ENCODE assay signal across 1 cellular context in the genomic region with DNA sequence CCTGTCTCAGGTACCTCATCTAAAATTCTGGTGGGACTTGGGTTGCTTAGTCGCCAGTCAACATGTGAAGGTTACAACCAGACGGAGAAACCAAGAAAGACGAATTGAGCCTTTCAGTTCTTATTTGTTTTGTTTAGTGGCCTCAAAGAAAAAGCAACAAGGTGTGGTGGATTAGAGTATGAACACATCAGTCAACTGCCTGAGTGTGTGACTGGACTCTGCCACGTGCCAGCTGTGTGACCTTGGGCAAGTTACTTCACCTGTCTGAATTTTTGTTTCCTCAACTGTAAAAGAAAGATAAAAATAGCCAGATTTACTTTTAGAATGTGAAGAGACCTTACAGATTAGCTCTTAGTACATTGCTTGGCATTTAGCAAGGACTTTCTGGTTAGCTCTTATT.
TF ChIP-seq lines count a peak whose summit lies in the region.

No MANE protein-coding gene starts in this region.

TF ChIP-seq in HepG2, 621 proteins besides CTCF, POLR2A, EP300 and RAD21 (continued from another document):
- TF ChIP-seq, protein P1, sequence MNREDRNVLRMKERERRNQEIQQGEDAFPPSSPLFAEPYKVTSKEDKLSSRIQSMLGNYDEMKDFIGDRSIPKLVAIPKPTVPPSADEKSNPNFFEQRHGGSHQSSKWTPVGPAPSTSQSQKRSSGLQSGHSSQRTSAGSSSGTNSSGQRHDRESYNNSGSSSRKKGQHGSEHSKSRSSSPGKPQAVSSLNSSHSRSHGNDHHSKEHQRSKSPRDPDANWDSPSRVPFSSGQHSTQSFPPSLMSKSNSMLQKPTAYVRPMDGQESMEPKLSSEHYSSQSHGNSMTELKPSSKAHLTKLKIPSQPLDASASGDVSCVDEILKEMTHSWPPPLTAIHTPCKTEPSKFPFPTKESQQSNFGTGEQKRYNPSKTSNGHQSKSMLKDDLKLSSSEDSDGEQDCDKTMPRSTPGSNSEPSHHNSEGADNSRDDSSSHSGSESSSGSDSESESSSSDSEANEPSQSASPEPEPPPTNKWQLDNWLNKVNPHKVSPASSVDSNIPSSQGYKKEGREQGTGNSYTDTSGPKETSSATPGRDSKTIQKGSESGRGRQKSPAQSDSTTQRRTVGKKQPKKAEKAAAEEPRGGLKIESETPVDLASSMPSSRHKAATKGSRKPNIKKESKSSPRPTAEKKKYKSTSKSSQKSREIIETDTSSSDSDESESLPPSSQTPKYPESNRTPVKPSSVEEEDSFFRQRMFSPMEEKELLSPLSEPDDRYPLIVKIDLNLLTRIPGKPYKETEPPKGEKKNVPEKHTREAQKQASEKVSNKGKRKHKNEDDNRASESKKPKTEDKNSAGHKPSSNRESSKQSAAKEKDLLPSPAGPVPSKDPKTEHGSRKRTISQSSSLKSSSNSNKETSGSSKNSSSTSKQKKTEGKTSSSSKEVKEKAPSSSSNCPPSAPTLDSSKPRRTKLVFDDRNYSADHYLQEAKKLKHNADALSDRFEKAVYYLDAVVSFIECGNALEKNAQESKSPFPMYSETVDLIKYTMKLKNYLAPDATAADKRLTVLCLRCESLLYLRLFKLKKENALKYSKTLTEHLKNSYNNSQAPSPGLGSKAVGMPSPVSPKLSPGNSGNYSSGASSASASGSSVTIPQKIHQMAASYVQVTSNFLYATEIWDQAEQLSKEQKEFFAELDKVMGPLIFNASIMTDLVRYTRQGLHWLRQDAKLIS (CRISPR knock-in tag; IDR thresholded peaks at IDR 0.05): no peak
- TF ChIP-seq, protein P2, sequence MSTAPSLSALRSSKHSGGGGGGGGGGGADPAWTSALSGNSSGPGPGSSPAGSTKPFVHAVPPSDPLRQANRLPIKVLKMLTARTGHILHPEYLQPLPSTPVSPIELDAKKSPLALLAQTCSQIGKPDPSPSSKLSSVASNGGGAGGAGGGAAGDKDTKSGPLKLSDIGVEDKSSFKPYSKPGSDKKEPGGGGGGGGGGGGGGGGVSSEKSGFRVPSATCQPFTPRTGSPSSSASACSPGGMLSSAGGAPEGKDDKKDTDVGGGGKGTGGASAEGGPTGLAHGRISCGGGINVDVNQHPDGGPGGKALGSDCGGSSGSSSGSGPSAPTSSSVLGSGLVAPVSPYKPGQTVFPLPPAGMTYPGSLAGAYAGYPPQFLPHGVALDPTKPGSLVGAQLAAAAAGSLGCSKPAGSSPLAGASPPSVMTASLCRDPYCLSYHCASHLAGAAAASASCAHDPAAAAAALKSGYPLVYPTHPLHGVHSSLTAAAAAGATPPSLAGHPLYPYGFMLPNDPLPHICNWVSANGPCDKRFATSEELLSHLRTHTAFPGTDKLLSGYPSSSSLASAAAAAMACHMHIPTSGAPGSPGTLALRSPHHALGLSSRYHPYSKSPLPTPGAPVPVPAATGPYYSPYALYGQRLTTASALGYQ (CRISPR knock-in tag; IDR thresholded peaks at IDR 0.05): no peak
- TF ChIP-seq TEAD2 (CRISPR knock-in tag; IDR thresholded peaks at IDR 0.05): no peak
- TF ChIP-seq, protein P3, sequence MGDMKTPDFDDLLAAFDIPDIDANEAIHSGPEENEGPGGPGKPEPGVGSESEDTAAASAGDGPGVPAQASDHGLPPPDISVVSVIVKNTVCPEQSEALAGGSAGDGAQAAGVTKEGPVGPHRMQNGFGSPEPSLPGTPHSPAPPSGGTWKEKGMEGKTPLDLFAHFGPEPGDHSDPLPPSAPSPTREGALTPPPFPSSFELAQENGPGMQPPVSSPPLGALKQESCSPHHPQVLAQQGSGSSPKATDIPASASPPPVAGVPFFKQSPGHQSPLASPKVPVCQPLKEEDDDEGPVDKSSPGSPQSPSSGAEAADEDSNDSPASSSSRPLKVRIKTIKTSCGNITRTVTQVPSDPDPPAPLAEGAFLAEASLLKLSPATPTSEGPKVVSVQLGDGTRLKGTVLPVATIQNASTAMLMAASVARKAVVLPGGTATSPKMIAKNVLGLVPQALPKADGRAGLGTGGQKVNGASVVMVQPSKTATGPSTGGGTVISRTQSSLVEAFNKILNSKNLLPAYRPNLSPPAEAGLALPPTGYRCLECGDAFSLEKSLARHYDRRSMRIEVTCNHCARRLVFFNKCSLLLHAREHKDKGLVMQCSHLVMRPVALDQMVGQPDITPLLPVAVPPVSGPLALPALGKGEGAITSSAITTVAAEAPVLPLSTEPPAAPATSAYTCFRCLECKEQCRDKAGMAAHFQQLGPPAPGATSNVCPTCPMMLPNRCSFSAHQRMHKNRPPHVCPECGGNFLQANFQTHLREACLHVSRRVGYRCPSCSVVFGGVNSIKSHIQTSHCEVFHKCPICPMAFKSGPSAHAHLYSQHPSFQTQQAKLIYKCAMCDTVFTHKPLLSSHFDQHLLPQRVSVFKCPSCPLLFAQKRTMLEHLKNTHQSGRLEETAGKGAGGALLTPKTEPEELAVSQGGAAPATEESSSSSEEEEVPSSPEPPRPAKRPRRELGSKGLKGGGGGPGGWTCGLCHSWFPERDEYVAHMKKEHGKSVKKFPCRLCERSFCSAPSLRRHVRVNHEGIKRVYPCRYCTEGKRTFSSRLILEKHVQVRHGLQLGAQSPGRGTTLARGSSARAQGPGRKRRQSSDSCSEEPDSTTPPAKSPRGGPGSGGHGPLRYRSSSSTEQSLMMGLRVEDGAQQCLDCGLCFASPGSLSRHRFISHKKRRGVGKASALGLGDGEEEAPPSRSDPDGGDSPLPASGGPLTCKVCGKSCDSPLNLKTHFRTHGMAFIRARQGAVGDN (CRISPR knock-in tag; IDR thresholded peaks at IDR 0.05): no peak
- TF ChIP-seq, protein P4, sequence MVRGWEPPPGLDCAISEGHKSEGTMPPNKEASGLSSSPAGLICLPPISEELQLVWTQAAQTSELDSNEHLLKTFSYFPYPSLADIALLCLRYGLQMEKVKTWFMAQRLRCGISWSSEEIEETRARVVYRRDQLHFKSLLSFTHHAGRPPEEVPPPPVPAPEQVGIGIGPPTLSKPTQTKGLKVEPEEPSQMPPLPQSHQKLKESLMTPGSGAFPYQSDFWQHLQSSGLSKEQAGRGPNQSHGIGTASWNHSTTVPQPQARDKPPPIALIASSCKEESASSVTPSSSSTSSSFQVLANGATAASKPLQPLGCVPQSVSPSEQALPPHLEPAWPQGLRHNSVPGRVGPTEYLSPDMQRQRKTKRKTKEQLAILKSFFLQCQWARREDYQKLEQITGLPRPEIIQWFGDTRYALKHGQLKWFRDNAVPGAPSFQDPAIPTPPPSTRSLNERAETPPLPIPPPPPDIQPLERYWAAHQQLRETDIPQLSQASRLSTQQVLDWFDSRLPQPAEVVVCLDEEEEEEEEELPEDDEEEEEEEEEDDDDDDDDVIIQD (CRISPR knock-in tag; IDR thresholded peaks at IDR 0.05; ENCODE audit: low read depth): no peak
- TF ChIP-seq ZNF468 (CRISPR knock-in tag; IDR thresholded peaks at IDR 0.05): no peak
- TF ChIP-seq KAT7 (CRISPR knock-in tag; IDR thresholded peaks at IDR 0.05; ENCODE audit: borderline replicate concordance): no peak
- no peak for TF ChIP-seq RBAK (CRISPR knock-in tag; IDR thresholded peaks at IDR 0.05)
- TF ChIP-seq ZNF230 (CRISPR knock-in tag; IDR thresholded peaks at IDR 0.05): no peak
- TF ChIP-seq, protein P5, sequence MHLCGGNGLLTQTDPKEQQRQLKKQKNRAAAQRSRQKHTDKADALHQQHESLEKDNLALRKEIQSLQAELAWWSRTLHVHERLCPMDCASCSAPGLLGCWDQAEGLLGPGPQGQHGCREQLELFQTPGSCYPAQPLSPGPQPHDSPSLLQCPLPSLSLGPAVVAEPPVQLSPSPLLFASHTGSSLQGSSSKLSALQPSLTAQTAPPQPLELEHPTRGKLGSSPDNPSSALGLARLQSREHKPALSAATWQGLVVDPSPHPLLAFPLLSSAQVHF (CRISPR knock-in tag; IDR thresholded peaks at IDR 0.05): no peak
- no peak for TF ChIP-seq TCF12 (IDR thresholded peaks at IDR 0.05)
- TF ChIP-seq TCF12 (CRISPR knock-in tag; IDR thresholded peaks at IDR 0.05): no peak
- TF ChIP-seq, protein P6, sequence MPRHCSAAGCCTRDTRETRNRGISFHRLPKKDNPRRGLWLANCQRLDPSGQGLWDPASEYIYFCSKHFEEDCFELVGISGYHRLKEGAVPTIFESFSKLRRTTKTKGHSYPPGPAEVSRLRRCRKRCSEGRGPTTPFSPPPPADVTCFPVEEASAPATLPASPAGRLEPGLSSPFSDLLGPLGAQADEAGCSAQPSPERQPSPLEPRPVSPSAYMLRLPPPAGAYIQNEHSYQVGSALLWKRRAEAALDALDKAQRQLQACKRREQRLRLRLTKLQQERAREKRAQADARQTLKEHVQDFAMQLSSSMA (CRISPR knock-in tag; IDR thresholded peaks at IDR 0.05): no peak
- TF ChIP-seq MXD4 (CRISPR knock-in tag; IDR thresholded peaks at IDR 0.05): no peak
